ENCODE assay signal across 8 cellular contexts in genomic region chrX:103607385-103608304, GRCh38. TPM values are rescaled to one million over a fixed set of nuclear protein-coding genes. Genes with fewer than 3 reads are reported as not detected.
A peak's percentile ranks its signal among the peaks of the same experiment; 100 is the strongest.
DNase-seq lines count a peak whose midpoint lies in the region; ATAC-seq and TF ChIP-seq lines count a peak whose summit lies in the region.

Gene TCEAL3 (plus strand): TSS chrX:103607963. CDS start chrX:103609065, 1,102 bp downstream.

- peak; percentile 75 for ATAC-seq in GM21529 (IDR thresholded peaks at IDR 0.05; ENCODE audit: unreplicated experiment)

- H3K9me3 ChIP-seq in effector memory CD4-positive, alpha-beta T cell (ENCODE audit: control insufficient read depth, low read length) = no peaks in the 10 kb centered on the region
- H3K9me3 ChIP-seq in stomach = no peaks in the 10 kb centered on the region

- intact Hi-C loops in stomach (cut with DNase I; ENCODE audit: low total_unique reads) = no loop called here

- peak within 1 kb of the TSS; percentile 57 for H3K27ac ChIP-seq in effector memory CD4-positive, alpha-beta T cell (ENCODE audit: insufficient read depth, low read length, poor library complexity, severe bottlenecking)
- H3K27ac ChIP-seq in stomach = peak within 1 kb of the TSS; percentile 89 to 92 (median 91)

- TF ChIP-seq POLR2A in stomach (IDR thresholded peaks at IDR 0.05) = no peak

- WGBS in stomach, 5 donors = 0 to 19% (median 8%) methylated on average over 11 to 59 of the region's 59 CpGs

- DNase-seq in ELF-1 (ENCODE audit: low read depth, low spot score) = peak; percentile 51
- peak; percentile 36 for DNase-seq in LHCN-M2 (ENCODE audit: low read depth)
- peak; percentile 43 for DNase-seq in activated CD4-positive, CD25-positive, alpha-beta regulatory T cell treated with anti-CD3 and anti-CD28 coated beads, Interleukin-2, amount 50 U/mL, for 72 hours
- peak in 2 of 3 donors; percentile 38 to 40 for DNase-seq in effector memory CD4-positive, alpha-beta T cell
- peak; percentile 36 to 61 for DNase-seq in lung microvascular endothelial cell (ENCODE audit: low read depth in 2 of 2)
- peak; percentile 57 for DNase-seq in stomach
- DNase-seq in kidney glomerular epithelial cell (lab: John Stamatoyannopoulos, UW) = no peak

- no peaks in the 10 kb centered on the region for H3K36me3 ChIP-seq in effector memory CD4-positive, alpha-beta T cell (ENCODE audit: control insufficient read depth, insufficient read depth, low read length)
- H3K36me3 ChIP-seq in stomach = no peaks in the 10 kb centered on the region

- H3K4me1 ChIP-seq in effector memory CD4-positive, alpha-beta T cell (ENCODE audit: control insufficient read depth, insufficient read depth, low read length, poor library complexity, severe bottlenecking) = no peaks in the 10 kb centered on the region
- H3K4me1 ChIP-seq in stomach = peaks cover 0 to 6% (median 0%) of the 10 kb centered on the region in 4 donors

- TF ChIP-seq EP300 in stomach (IDR thresholded peaks at IDR 0.05) = no peak

- no peaks in the 10 kb centered on the region for H3K27me3 ChIP-seq in effector memory CD4-positive, alpha-beta T cell (replicated peaks; ENCODE audit: control insufficient read depth, insufficient read depth, low read length, poor library complexity, severe bottlenecking)
- peaks cover 0 to 12% (median 0%) of the 10 kb centered on the region in 3 donors for H3K27me3 ChIP-seq in stomach

- no peak for TF ChIP-seq CTCF in stomach (IDR thresholded peaks at IDR 0.05)

- peak within 1 kb of the TSS; percentile 57 for H3K4me3 ChIP-seq in effector memory CD4-positive, alpha-beta T cell (ENCODE audit: insufficient read depth, low read depth, low read length, poor library complexity, severe bottlenecking)
- peak within 1 kb of the TSS; percentile 58 to 70 (median 60) for H3K4me3 ChIP-seq in stomach

RNA-seq across cellular contexts. Expression of gene TCEAL3, which starts in this region (rescaled TPM):
- total RNA-seq in LHCN-M2 (2014; rRNA removed) (38.6 and 39.7 TPM in 2 replicates), lung microvascular endothelial cell (5.7 and 6.9 TPM in 2 replicates), stomach (10 to 100 TPM; 16.3 to 33.6 (median 22.8) TPM)
- 119 TPM for polyA plus RNA-seq in LHCN-M2 (2012)
- 10 to 100 TPM; 42.2 to 57.3 (median 56.3) TPM for polyA plus RNA-seq in stomach
